17 cellular contexts compared by ENCODE assay signal in the genomic region with DNA sequence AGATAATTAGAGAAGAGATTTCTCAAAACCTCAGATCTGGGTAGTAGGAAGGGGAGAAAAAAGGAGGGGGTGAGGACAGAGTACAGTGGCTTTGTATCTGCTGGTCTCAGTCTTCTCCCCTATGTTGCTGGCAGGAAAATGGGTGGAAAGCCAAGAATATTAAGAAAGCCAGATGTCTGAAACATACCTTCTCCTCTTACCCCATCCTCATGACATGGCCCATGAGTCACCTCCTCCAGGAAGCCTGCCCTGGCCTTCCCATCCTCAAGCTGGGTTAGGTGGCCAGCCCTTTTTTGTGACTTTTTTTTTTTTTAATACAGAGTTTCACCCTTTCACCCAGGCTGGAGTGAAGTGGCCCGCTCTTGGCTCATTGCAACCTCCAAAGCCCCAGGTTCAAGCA.
DNase-seq lines count a peak whose midpoint lies in the region; ATAC-seq and TF ChIP-seq lines count a peak whose summit lies in the region.
"Had no signal": no experiment of that assay in that cellular context is flagged by ENCODE, and none has a peak within 500 bp of the region (broad histone marks: within the 10 kb centered on the region; RNA-seq: fewer than 3 reads in every experiment).

No MANE protein-coding gene starts in this region.

- H3K4me3 ChIP-seq in fibroblast of villous mesenchyme (ENCODE audit: low read depth, low read length): no peak overlapping the region
- H3K4me3 ChIP-seq: SJCRH30, upper lobe of left lung had no signal

- H3K27ac Mint-ChIP-seq in activated T-helper 17 cell treated with anti-CD3 and anti-CD28 coated beads, Interleukin-2, amount 50 U/mL, for 72 hours: no peak overlapping the region

- peaks cover 6% of the 10 kb centered on the region for H3K36me3 Mint-ChIP-seq in activated T-helper 17 cell treated with anti-CD3 and anti-CD28 coated beads, Interleukin-2, amount 50 U/mL, for 72 hours (ENCODE audit: low read depth)

- H3K27me3 Mint-ChIP-seq in activated T-helper 17 cell treated with anti-CD3 and anti-CD28 coated beads, Interleukin-2, amount 50 U/mL, for 72 hours: no peaks in the 10 kb centered on the region
- H3K27me3 Mint-ChIP-seq: CD4-positive, alpha-beta memory T cell had no signal

- no peaks in the 10 kb centered on the region for H3K9me3 Mint-ChIP-seq in activated T-helper 17 cell treated with anti-CD3 and anti-CD28 coated beads, Interleukin-2, amount 50 U/mL, for 72 hours
- H3K9me3 Mint-ChIP-seq: activated naive CD4-positive, alpha-beta T cell treated with anti-CD3 and anti-CD28 coated beads for 36 hours had no signal

- DNase-seq in A172 (ENCODE audit: low spot score) (peak; percentile 65), HCEC 1CT (peak; percentile 74), amniotic epithelial cell (ENCODE audit: low read depth) (peak; percentile 67), fibroblast of villous mesenchyme (ENCODE audit: low read depth) (peak; percentile 50), SKM-1 treated with dmso at 0.1 percent for 144 hours (lab: John Stamatoyannopoulos, UW; ENCODE audit: unreplicated experiment) (no peak)
- DNase-seq: activated CD4-positive, alpha-beta T cell treated with anti-CD3 and anti-CD28 coated beads for 4 hours; activated naive CD4-positive, alpha-beta T cell treated with anti-CD3 and anti-CD28 coated beads for 36 hours; CD4-positive, alpha-beta memory T cell; cortex of kidney; NCI-H2029; NCI-H510A; SJCRH30; stimulated activated naive CD4-positive, alpha-beta T cell treated with Interleukin-2 at 50 U/mL for 16 hours; upper lobe of left lung had no signal

- no peak for TF ChIP-seq CTCF in fibroblast of villous mesenchyme (IDR thresholded peaks at IDR 0.05; ENCODE audit: insufficient read depth, low read depth, low read length)

- ATAC-seq in HG03039 (IDR thresholded peaks at IDR 0.05; ENCODE audit: unreplicated experiment): no peak
- ATAC-seq in GM21390 (IDR thresholded peaks at IDR 0.05; ENCODE audit: unreplicated experiment): no peak
- no peak for ATAC-seq in activated T-helper 17 cell treated with anti-CD3 and anti-CD28 coated beads, Interleukin-2, amount 50 U/mL, for 72 hours (replicated peaks)

- H3K4me1 Mint-ChIP-seq in activated T-helper 17 cell treated with anti-CD3 and anti-CD28 coated beads, Interleukin-2, amount 50 U/mL, for 72 hours: no peaks in the 10 kb centered on the region

- no peak overlapping the region for H3K4me3 Mint-ChIP-seq in activated T-helper 17 cell treated with anti-CD3 and anti-CD28 coated beads, Interleukin-2, amount 50 U/mL, for 72 hours
- H3K4me3 Mint-ChIP-seq: activated naive CD4-positive, alpha-beta T cell treated with anti-CD3 and anti-CD28 coated beads for 36 hours; CD4-positive, alpha-beta memory T cell had no signal
